1 cellular context compared by ENCODE assay signal in the genomic region with DNA sequence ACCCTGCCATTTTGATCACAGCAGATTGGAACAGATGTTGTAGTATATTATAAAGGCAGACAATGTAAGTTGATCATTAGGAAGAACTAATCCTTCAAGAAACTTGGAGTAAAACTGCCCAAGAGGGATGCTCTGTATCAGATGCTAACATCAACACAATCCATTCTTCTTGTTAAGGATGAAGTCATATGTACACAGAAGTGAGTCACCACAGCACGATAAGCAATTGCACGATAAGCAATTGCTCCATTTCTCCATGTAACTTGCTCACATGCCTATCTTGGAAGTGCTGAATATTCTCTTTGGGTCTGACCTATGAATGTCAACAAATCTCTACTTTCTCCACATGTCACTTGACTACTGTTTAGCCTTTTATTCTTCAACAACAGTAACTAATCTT.
TF ChIP-seq lines count a peak whose summit lies in the region.

No MANE protein-coding gene starts in this region.

TF ChIP-seq in K562, 482 proteins besides CTCF, POLR2A, EP300 and RAD21 (continued from another document and continues in another):
- TF ChIP-seq, protein P1, sequence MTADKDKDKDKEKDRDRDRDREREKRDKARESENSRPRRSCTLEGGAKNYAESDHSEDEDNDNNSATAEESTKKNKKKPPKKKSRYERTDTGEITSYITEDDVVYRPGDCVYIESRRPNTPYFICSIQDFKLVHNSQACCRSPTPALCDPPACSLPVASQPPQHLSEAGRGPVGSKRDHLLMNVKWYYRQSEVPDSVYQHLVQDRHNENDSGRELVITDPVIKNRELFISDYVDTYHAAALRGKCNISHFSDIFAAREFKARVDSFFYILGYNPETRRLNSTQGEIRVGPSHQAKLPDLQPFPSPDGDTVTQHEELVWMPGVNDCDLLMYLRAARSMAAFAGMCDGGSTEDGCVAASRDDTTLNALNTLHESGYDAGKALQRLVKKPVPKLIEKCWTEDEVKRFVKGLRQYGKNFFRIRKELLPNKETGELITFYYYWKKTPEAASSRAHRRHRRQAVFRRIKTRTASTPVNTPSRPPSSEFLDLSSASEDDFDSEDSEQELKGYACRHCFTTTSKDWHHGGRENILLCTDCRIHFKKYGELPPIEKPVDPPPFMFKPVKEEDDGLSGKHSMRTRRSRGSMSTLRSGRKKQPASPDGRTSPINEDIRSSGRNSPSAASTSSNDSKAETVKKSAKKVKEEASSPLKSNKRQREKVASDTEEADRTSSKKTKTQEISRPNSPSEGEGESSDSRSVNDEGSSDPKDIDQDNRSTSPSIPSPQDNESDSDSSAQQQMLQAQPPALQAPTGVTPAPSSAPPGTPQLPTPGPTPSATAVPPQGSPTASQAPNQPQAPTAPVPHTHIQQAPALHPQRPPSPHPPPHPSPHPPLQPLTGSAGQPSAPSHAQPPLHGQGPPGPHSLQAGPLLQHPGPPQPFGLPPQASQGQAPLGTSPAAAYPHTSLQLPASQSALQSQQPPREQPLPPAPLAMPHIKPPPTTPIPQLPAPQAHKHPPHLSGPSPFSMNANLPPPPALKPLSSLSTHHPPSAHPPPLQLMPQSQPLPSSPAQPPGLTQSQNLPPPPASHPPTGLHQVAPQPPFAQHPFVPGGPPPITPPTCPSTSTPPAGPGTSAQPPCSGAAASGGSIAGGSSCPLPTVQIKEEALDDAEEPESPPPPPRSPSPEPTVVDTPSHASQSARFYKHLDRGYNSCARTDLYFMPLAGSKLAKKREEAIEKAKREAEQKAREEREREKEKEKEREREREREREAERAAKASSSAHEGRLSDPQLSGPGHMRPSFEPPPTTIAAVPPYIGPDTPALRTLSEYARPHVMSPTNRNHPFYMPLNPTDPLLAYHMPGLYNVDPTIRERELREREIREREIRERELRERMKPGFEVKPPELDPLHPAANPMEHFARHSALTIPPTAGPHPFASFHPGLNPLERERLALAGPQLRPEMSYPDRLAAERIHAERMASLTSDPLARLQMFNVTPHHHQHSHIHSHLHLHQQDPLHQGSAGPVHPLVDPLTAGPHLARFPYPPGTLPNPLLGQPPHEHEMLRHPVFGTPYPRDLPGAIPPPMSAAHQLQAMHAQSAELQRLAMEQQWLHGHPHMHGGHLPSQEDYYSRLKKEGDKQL (CRISPR knock-in tag; IDR thresholded peaks at IDR 0.05; ENCODE audit: borderline replicate concordance), result no peak
- peak; percentile 67; the same call in 1 of the 2 replicates for TF ChIP-seq NCOA1 (IDR thresholded peaks at IDR 0.05; ENCODE audit: low read depth)
- TF ChIP-seq XRCC3 (IDR thresholded peaks at IDR 0.05), result no peak
- TF ChIP-seq SMC3 (conservative IDR thresholded peaks at IDR 0.05; ENCODE audit: insufficient read depth, low read depth, low read length), result no peak
- peak; percentile 85 for TF ChIP-seq MAFG (tag; conservative IDR thresholded peaks at IDR 0.05)
- peak; percentile 81 for TF ChIP-seq MAFK (IDR thresholded peaks at IDR 0.05; ENCODE audit: low read length)
- TF ChIP-seq, protein P2, sequence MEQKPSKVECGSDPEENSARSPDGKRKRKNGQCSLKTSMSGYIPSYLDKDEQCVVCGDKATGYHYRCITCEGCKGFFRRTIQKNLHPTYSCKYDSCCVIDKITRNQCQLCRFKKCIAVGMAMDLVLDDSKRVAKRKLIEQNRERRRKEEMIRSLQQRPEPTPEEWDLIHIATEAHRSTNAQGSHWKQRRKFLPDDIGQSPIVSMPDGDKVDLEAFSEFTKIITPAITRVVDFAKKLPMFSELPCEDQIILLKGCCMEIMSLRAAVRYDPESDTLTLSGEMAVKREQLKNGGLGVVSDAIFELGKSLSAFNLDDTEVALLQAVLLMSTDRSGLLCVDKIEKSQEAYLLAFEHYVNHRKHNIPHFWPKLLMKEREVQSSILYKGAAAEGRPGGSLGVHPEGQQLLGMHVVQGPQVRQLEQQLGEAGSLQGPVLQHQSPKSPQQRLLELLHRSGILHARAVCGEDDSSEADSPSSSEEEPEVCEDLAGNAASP (IDR thresholded peaks at IDR 0.05), result no peak
- TF ChIP-seq, protein P3, sequence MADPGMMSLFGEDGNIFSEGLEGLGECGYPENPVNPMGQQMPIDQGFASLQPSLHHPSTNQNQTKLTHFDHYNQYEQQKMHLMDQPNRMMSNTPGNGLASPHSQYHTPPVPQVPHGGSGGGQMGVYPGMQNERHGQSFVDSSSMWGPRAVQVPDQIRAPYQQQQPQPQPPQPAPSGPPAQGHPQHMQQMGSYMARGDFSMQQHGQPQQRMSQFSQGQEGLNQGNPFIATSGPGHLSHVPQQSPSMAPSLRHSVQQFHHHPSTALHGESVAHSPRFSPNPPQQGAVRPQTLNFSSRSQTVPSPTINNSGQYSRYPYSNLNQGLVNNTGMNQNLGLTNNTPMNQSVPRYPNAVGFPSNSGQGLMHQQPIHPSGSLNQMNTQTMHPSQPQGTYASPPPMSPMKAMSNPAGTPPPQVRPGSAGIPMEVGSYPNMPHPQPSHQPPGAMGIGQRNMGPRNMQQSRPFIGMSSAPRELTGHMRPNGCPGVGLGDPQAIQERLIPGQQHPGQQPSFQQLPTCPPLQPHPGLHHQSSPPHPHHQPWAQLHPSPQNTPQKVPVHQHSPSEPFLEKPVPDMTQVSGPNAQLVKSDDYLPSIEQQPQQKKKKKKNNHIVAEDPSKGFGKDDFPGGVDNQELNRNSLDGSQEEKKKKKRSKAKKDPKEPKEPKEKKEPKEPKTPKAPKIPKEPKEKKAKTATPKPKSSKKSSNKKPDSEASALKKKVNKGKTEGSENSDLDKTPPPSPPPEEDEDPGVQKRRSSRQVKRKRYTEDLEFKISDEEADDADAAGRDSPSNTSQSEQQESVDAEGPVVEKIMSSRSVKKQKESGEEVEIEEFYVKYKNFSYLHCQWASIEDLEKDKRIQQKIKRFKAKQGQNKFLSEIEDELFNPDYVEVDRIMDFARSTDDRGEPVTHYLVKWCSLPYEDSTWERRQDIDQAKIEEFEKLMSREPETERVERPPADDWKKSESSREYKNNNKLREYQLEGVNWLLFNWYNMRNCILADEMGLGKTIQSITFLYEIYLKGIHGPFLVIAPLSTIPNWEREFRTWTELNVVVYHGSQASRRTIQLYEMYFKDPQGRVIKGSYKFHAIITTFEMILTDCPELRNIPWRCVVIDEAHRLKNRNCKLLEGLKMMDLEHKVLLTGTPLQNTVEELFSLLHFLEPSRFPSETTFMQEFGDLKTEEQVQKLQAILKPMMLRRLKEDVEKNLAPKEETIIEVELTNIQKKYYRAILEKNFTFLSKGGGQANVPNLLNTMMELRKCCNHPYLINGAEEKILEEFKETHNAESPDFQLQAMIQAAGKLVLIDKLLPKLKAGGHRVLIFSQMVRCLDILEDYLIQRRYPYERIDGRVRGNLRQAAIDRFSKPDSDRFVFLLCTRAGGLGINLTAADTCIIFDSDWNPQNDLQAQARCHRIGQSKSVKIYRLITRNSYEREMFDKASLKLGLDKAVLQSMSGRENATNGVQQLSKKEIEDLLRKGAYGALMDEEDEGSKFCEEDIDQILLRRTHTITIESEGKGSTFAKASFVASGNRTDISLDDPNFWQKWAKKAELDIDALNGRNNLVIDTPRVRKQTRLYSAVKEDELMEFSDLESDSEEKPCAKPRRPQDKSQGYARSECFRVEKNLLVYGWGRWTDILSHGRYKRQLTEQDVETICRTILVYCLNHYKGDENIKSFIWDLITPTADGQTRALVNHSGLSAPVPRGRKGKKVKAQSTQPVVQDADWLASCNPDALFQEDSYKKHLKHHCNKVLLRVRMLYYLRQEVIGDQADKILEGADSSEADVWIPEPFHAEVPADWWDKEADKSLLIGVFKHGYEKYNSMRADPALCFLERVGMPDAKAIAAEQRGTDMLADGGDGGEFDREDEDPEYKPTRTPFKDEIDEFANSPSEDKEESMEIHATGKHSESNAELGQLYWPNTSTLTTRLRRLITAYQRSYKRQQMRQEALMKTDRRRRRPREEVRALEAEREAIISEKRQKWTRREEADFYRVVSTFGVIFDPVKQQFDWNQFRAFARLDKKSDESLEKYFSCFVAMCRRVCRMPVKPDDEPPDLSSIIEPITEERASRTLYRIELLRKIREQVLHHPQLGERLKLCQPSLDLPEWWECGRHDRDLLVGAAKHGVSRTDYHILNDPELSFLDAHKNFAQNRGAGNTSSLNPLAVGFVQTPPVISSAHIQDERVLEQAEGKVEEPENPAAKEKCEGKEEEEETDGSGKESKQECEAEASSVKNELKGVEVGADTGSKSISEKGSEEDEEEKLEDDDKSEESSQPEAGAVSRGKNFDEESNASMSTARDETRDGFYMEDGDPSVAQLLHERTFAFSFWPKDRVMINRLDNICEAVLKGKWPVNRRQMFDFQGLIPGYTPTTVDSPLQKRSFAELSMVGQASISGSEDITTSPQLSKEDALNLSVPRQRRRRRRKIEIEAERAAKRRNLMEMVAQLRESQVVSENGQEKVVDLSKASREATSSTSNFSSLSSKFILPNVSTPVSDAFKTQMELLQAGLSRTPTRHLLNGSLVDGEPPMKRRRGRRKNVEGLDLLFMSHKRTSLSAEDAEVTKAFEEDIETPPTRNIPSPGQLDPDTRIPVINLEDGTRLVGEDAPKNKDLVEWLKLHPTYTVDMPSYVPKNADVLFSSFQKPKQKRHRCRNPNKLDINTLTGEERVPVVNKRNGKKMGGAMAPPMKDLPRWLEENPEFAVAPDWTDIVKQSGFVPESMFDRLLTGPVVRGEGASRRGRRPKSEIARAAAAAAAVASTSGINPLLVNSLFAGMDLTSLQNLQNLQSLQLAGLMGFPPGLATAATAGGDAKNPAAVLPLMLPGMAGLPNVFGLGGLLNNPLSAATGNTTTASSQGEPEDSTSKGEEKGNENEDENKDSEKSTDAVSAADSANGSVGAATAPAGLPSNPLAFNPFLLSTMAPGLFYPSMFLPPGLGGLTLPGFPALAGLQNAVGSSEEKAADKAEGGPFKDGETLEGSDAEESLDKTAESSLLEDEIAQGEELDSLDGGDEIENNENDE (IDR thresholded peaks at IDR 0.05; ENCODE audit: low read depth, low read length), result no peak
- TF ChIP-seq ZNF764 (CRISPR knock-in tag; IDR thresholded peaks at IDR 0.05; ENCODE audit: low read depth), result no peak
- TF ChIP-seq DACH1 (IDR thresholded peaks at IDR 0.05; ENCODE audit: partially characterized antibody), result peak; percentile 46
- peak; percentile 90 to 95 for TF ChIP-seq TRIM24 (IDR thresholded peaks at IDR 0.05)
- TF ChIP-seq, protein P4, sequence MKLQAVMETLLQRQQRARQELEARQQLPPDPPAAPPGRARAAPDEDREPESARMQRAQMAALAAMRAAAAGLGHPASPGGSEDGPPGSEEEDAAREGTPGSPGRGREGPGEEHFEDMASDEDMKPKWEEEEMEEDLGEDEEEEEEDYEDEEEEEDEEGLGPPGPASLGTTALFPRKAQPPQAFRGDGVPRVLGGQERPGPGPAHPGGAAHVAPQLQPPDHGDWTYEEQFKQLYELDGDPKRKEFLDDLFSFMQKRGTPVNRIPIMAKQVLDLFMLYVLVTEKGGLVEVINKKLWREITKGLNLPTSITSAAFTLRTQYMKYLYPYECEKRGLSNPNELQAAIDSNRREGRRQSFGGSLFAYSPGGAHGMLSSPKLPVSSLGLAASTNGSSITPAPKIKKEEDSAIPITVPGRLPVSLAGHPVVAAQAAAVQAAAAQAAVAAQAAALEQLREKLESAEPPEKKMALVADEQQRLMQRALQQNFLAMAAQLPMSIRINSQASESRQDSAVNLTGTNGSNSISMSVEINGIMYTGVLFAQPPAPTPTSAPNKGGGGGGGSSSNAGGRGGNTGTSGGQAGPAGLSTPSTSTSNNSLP (IDR thresholded peaks at IDR 0.05; ENCODE audit: borderline replicate concordance, low read depth, low read length), result peak; percentile 85; the same call in 1 of the 2 replicates
- no peak for TF ChIP-seq PHTF2 (CRISPR knock-in tag; IDR thresholded peaks at IDR 0.05)
- TF ChIP-seq, protein P5, sequence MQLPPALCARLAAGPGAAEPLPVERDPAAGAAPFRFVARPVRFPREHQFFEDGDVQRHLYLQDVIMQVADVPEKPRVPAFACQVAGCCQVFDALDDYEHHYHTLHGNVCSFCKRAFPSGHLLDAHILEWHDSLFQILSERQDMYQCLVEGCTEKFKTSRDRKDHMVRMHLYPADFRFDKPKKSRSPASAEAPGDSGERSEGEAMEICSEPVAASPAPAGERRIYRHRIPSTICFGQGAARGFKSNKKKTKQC (CRISPR knock-in tag; IDR thresholded peaks at IDR 0.05), result no peak
- peak; percentile 87 for TF ChIP-seq NEUROD1 (IDR thresholded peaks at IDR 0.05; ENCODE audit: borderline replicate concordance, low read depth, low read length, partially characterized antibody)
- TF ChIP-seq, protein P6, sequence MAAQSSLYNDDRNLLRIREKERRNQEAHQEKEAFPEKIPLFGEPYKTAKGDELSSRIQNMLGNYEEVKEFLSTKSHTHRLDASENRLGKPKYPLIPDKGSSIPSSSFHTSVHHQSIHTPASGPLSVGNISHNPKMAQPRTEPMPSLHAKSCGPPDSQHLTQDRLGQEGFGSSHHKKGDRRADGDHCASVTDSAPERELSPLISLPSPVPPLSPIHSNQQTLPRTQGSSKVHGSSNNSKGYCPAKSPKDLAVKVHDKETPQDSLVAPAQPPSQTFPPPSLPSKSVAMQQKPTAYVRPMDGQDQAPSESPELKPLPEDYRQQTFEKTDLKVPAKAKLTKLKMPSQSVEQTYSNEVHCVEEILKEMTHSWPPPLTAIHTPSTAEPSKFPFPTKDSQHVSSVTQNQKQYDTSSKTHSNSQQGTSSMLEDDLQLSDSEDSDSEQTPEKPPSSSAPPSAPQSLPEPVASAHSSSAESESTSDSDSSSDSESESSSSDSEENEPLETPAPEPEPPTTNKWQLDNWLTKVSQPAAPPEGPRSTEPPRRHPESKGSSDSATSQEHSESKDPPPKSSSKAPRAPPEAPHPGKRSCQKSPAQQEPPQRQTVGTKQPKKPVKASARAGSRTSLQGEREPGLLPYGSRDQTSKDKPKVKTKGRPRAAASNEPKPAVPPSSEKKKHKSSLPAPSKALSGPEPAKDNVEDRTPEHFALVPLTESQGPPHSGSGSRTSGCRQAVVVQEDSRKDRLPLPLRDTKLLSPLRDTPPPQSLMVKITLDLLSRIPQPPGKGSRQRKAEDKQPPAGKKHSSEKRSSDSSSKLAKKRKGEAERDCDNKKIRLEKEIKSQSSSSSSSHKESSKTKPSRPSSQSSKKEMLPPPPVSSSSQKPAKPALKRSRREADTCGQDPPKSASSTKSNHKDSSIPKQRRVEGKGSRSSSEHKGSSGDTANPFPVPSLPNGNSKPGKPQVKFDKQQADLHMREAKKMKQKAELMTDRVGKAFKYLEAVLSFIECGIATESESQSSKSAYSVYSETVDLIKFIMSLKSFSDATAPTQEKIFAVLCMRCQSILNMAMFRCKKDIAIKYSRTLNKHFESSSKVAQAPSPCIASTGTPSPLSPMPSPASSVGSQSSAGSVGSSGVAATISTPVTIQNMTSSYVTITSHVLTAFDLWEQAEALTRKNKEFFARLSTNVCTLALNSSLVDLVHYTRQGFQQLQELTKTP (IDR thresholded peaks at IDR 0.05; ENCODE audit: low read depth in 1 of 2, partially characterized antibody in 2 of 2), result peak; percentile 14 to 89
- no peak for TF ChIP-seq CHD4 (IDR thresholded peaks at IDR 0.05; ENCODE audit: insufficient read depth, insufficient replicate concordance, low read depth, low read length, poor library complexity, severe bottlenecking)
- TF ChIP-seq, protein P7, sequence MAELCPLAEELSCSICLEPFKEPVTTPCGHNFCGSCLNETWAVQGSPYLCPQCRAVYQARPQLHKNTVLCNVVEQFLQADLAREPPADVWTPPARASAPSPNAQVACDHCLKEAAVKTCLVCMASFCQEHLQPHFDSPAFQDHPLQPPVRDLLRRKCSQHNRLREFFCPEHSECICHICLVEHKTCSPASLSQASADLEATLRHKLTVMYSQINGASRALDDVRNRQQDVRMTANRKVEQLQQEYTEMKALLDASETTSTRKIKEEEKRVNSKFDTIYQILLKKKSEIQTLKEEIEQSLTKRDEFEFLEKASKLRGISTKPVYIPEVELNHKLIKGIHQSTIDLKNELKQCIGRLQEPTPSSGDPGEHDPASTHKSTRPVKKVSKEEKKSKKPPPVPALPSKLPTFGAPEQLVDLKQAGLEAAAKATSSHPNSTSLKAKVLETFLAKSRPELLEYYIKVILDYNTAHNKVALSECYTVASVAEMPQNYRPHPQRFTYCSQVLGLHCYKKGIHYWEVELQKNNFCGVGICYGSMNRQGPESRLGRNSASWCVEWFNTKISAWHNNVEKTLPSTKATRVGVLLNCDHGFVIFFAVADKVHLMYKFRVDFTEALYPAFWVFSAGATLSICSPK (IDR thresholded peaks at IDR 0.05; ENCODE audit: borderline replicate concordance), result no peak
- TF ChIP-seq CEBPG (CRISPR knock-in tag; IDR thresholded peaks at IDR 0.05), result no peak
- TF ChIP-seq CEBPG (tag; conservative IDR thresholded peaks at IDR 0.05 in 1 of 2, IDR thresholded peaks at IDR 0.05 in 1 of 2), result peak; percentile 88 to 89
- peak in 1 of 2 experiments; percentile 92; a peak in 2 of 4 replicates for TF ChIP-seq HDAC1 (IDR thresholded peaks at IDR 0.05)
